Comparison of ENCODE assay signal across 21 cellular contexts in genomic region chr4:83096397-83096796, GRCh38. TPM values are rescaled to one million over a fixed set of nuclear protein-coding genes. Genes with fewer than 3 reads are reported as not detected.
A peak's percentile ranks its signal among the peaks of the same experiment; 100 is the strongest.
DNase-seq lines count a peak whose midpoint lies in the region; ATAC-seq, FAIRE-seq and TF ChIP-seq lines count a peak whose summit lies in the region.
"Had no signal": no experiment of that assay in that cellular context is flagged by ENCODE, and none has a peak within 500 bp of the region (broad histone marks: within the 10 kb centered on the region; RNA-seq: fewer than 3 reads in every experiment).

No MANE protein-coding gene starts in this region.

- no peak overlapping the region for H2BK12ac ChIP-seq in H1 (ENCODE audit: low read depth, low read length)

- H4K5ac ChIP-seq in H1 (ENCODE audit: insufficient read length, low read depth, low read length): no peak overlapping the region

- no peak overlapping the region for H4K91ac ChIP-seq in H1 (replicated peaks; ENCODE audit: insufficient read length, low read length)

- H4K8ac ChIP-seq in H1 (ENCODE audit: extremely low read depth, insufficient read depth, low read length): no peak overlapping the region

- H3K27ac ChIP-seq in Panc1 (ENCODE audit: low read length) (peak overlapping the region; percentile 12; the same call in 1 of the 2 replicates), H1 (ENCODE audit: low read depth, low read length) (no peak overlapping the region), left ventricle myocardium inferior (replicated peaks) (no peak overlapping the region)
- H3K27ac ChIP-seq: C4-2B, HL-60, SJSA1 had no signal

- intact Hi-C loops in Panc1 (cut with micrococcal nuclease; ENCODE audit: unreplicated experiment): no loop called here
- intact Hi-C loops in left ventricle myocardium inferior (cut with micrococcal nuclease): no loop called here

- no peak for DNase-seq in activated naive CD8-positive, alpha-beta T cell treated with anti-CD3 and anti-CD28 coated beads for 36 hours
- no peak for DNase-seq in Panc1 (ENCODE audit: low read depth, low spot score)
- no peak for DNase-seq in H1 (ENCODE audit: low read depth in 1 of 2, low spot score in 2 of 2)
- DNase-seq in stimulated activated naive B cell treated with anti-CD40 and anti-IgM and Interleukin-4, amounts not matched to agents 10 μg/mL and 1 μg/mL and 100 μg/mL, for 72 hours: no peak
- no peak for DNase-seq in left ventricle myocardium inferior
- DNase-seq in HTR-8/SVneo (ENCODE audit: insufficient read length, low spot score): no peak
- DNase-seq: Caco-2, EL, H9, KBM-7, NCI-H146, NCI-H2081, NCI-H510A, NCI-H774, PC-3 had no signal

- no peaks in the 10 kb centered on the region for H4K20me1 ChIP-seq in H1 (replicated peaks in 1 of 2; ENCODE audit: control insufficient read depth in 1 of 2, insufficient read depth in 2 of 2, low read length in 2 of 2)

- H3K4me3 ChIP-seq in Panc1 (ENCODE audit: low read depth in 2 of 2, low read length in 2 of 2): no peak overlapping the region
- no peak overlapping the region for H3K4me3 ChIP-seq in H1 (ENCODE audit: extremely low read depth in 1 of 4, insufficient read depth in 2 of 4, low read depth in 3 of 4, low read length in 4 of 4)
- H3K4me3 ChIP-seq in left ventricle myocardium inferior: no peak overlapping the region
- H3K4me3 ChIP-seq: SJSA1 had no signal

- CTCF ChIA-PET in Panc1 (lab: Charles Lee): no interaction called here
- CTCF ChIA-PET in H1 (lab: Charles Lee; ENCODE audit: partially characterized antibody): interaction anchor here (0.6 to 2.2 kb wide), 6 partner anchors 12 to 186 kb away, joined by 3 to 7 read pairs (median 4); no protein-coding TSS in a partner anchor

- POLR2A ChIA-PET in Panc1 (lab: Charles Lee) (interaction anchor here (0.6 kb wide), 1 partner anchor 11 kb away, joined by 7 read pairs; no protein-coding TSS in a partner anchor), H1 (lab: Charles Lee; ENCODE audit: partially characterized antibody) (no interaction called here)

- no peaks in the 10 kb centered on the region for H3K23me2 ChIP-seq in H1 (ENCODE audit: low read depth, low read length)

- H3K9ac ChIP-seq in H1 (replicated peaks in 1 of 4; ENCODE audit: extremely low read depth in 1 of 4, low read depth in 3 of 4, low read length in 3 of 4): no peak overlapping the region

- TF ChIP-seq POLR2A in H1 (IDR thresholded peaks at IDR 0.05; ENCODE audit: control extremely low read depth in 1 of 2, low read depth in 2 of 2, low read length in 2 of 2): no peak

- no peak overlapping the region for H2BK120ac ChIP-seq in H1 (replicated peaks; ENCODE audit: low read depth, low read length)

- H2AK5ac ChIP-seq in H1 (ENCODE audit: low read depth, low read length): no peak overlapping the region

- peaks cover 5% of the 10 kb centered on the region for H3K4me1 ChIP-seq in Panc1 (ENCODE audit: control insufficient read depth, insufficient read depth, low read length)
- H3K4me1 ChIP-seq in H1 (replicated peaks in 1 of 4; ENCODE audit: control insufficient read depth in 3 of 4, insufficient read depth in 4 of 4, low read length in 3 of 4): no peaks in the 10 kb centered on the region
- H3K4me1 ChIP-seq in left ventricle myocardium inferior: no peaks in the 10 kb centered on the region
- H3K4me1 ChIP-seq: Caco-2, SJSA1 had no signal

- H3K4me2 ChIP-seq in H1 (ENCODE audit: insufficient read depth in 1 of 2, low read depth in 2 of 2, low read length in 2 of 2): no peak overlapping the region

- H3K9me3 ChIP-seq in Panc1 (ENCODE audit: control insufficient read depth, insufficient read depth, low read depth, low read length): no peaks in the 10 kb centered on the region
- H3K9me3 ChIP-seq in H1 (ENCODE audit: insufficient read depth in 2 of 2, low read depth in 1 of 2, low read length in 1 of 2): no peaks in the 10 kb centered on the region
- no peaks in the 10 kb centered on the region for H3K9me3 ChIP-seq in left ventricle myocardium inferior (replicated peaks)
- H3K9me3 ChIP-seq: Caco-2, SJSA1 had no signal

- H2BK15ac ChIP-seq in H1 (ENCODE audit: low read length): no peak overlapping the region

- peaks cover 22% of the 10 kb centered on the region for H3K36me3 ChIP-seq in Panc1 (ENCODE audit: control insufficient read depth, insufficient read depth, low read length)
- no peaks in the 10 kb centered on the region for H3K36me3 ChIP-seq in H1 (ENCODE audit: control insufficient read depth in 2 of 4, insufficient read depth in 4 of 4, low read length in 3 of 4)
- H3K36me3 ChIP-seq in left ventricle myocardium inferior: no peaks in the 10 kb centered on the region

- no peak for TF ChIP-seq CTCF in Panc1 (IDR thresholded peaks at IDR 0.05)
- no peak for TF ChIP-seq CTCF in H1 (IDR thresholded peaks at IDR 0.05; ENCODE audit: control extremely low read depth in 1 of 3, insufficient read depth in 1 of 3, low read depth in 1 of 3, low read length in 3 of 3)
- TF ChIP-seq CTCF in left ventricle myocardium inferior (IDR thresholded peaks at IDR 0.05; ENCODE audit: borderline replicate concordance): no peak

- H3K4me1 Mint-ChIP-seq in activated naive CD8-positive, alpha-beta T cell (ENCODE audit: low read depth): peaks cover 66% of the 10 kb centered on the region
- H3K4me1 Mint-ChIP-seq in activated naive CD8-positive, alpha-beta T cell treated with anti-CD3 and anti-CD28 coated beads for 36 hours: peaks cover 47% of the 10 kb centered on the region
- H3K4me1 Mint-ChIP-seq in stimulated activated naive B cell treated with anti-CD40 and anti-IgM and Interleukin-4, amounts not matched to agents 10 μg/mL and 1 μg/mL and 100 μg/mL, for 72 hours: peaks cover 17 to 36% of the 10 kb centered on the region in 2 donors

- in situ Hi-C loops in Panc1 (cut with HindIII; ENCODE audit: low pct_unique_long_range_greater_than_20kb, low sequenced_read_pairs): no loop called here

- H3K36me3 Mint-ChIP-seq in activated naive CD8-positive, alpha-beta T cell: peaks cover 15% of the 10 kb centered on the region
- H3K36me3 Mint-ChIP-seq in activated naive CD8-positive, alpha-beta T cell treated with anti-CD3 and anti-CD28 coated beads for 36 hours: peaks cover 79% of the 10 kb centered on the region
- H3K36me3 Mint-ChIP-seq in stimulated activated naive B cell treated with anti-CD40 and anti-IgM and Interleukin-4, amounts not matched to agents 10 μg/mL and 1 μg/mL and 100 μg/mL, for 72 hours: peaks cover 23 to 59% of the 10 kb centered on the region in 2 donors

- 0 out of 2 replicates have a peak overlapping the region, but pooled peaks have one; percentile 49 for H2AFZ ChIP-seq in H1 (ENCODE audit: low read length)

- ATAC-seq in Panc1 (no peak), HG03432 (IDR thresholded peaks at IDR 0.05; ENCODE audit: unreplicated experiment) (no peak)
- no peak for ATAC-seq in stimulated activated naive B cell treated with anti-CD40 and anti-IgM and Interleukin-4, amounts not matched to agents 10 μg/mL and 1 μg/mL and 100 μg/mL, for 72 hours (replicated peaks)
- ATAC-seq: PC-3 had no signal

- 79% methylated on average over 2 of the region's 2 CpGs; no CpG with 5 or more reads in 1 of the 2 experiments for WGBS in H1 (ENCODE audit: extremely low coverage in 1 of 2, insufficient coverage in 1 of 2, insufficient read length in 1 of 2, insufficient replicate concordance in 2 of 2, low coverage in 1 of 2, low lambda C conversion rate in 2 of 2, missing lambda C conversion rate in 1 of 2), 2 experiments

- H3K23ac ChIP-seq in H1 (ENCODE audit: insufficient read length): no peak overlapping the region

- no peak overlapping the region for H3K14ac ChIP-seq in H1 (ENCODE audit: insufficient read length)

- FAIRE-seq in H1 (lab: Jason Lieb, UNC) (no peak), HTR-8/SVneo (lab: Jason Lieb, UNC) (no peak)
- FAIRE-seq: GM19239 had no signal

- no peaks in the 10 kb centered on the region for H3K9me3 Mint-ChIP-seq in activated naive CD8-positive, alpha-beta T cell (ENCODE audit: low read depth)
- H3K9me3 Mint-ChIP-seq in activated naive CD8-positive, alpha-beta T cell treated with anti-CD3 and anti-CD28 coated beads for 36 hours: peaks cover 8% of the 10 kb centered on the region
- H3K9me3 Mint-ChIP-seq in stimulated activated naive B cell treated with anti-CD40 and anti-IgM and Interleukin-4, amounts not matched to agents 10 μg/mL and 1 μg/mL and 100 μg/mL, for 72 hours: no peaks in the 10 kb centered on the region
- H3K9me3 Mint-ChIP-seq: H9 had no signal

- H3K18ac ChIP-seq in H1 (ENCODE audit: extremely low read depth, low read length): no peak overlapping the region

- no peak overlapping the region for H3K56ac ChIP-seq in H1 (replicated peaks; ENCODE audit: insufficient read length, low read depth, low read length)

- H3K79me1 ChIP-seq in H1 (ENCODE audit: low read depth, low read length): no peaks in the 10 kb centered on the region

- peak overlapping the region; percentile 88 for H3K27ac Mint-ChIP-seq in activated naive CD8-positive, alpha-beta T cell
- H3K27ac Mint-ChIP-seq in activated naive CD8-positive, alpha-beta T cell treated with anti-CD3 and anti-CD28 coated beads for 36 hours: no peak overlapping the region
- H3K27ac Mint-ChIP-seq in stimulated activated naive B cell treated with anti-CD40 and anti-IgM and Interleukin-4, amounts not matched to agents 10 μg/mL and 1 μg/mL and 100 μg/mL, for 72 hours: peak overlapping the region; percentile 51
- H3K27ac Mint-ChIP-seq: H9 had no signal

- no peak overlapping the region for H2BK20ac ChIP-seq in H1 (ENCODE audit: low read length)

- no peak overlapping the region for H3K4me3 Mint-ChIP-seq in activated naive CD8-positive, alpha-beta T cell
- H3K4me3 Mint-ChIP-seq in activated naive CD8-positive, alpha-beta T cell treated with anti-CD3 and anti-CD28 coated beads for 36 hours: no peak overlapping the region
- H3K4me3 Mint-ChIP-seq in stimulated activated naive B cell treated with anti-CD40 and anti-IgM and Interleukin-4, amounts not matched to agents 10 μg/mL and 1 μg/mL and 100 μg/mL, for 72 hours: no peak overlapping the region
- H3K4me3 Mint-ChIP-seq: H9 had no signal

- TF ChIP-seq RAD21 in H1 (IDR thresholded peaks at IDR 0.05 in 1 of 2, conservative IDR thresholded peaks at IDR 0.05 in 1 of 2; ENCODE audit: low read depth in 2 of 2, low read length in 2 of 2): no peak

- H3K79me2 ChIP-seq in H1 (ENCODE audit: control insufficient read depth in 1 of 2, insufficient read depth in 2 of 2, low read length in 2 of 2): no peaks in the 10 kb centered on the region

- BruUV-seq in Panc1 (replicated peaks; lab: Mats Ljungman, UMichigan): no TSS peak

- H3K27me3 ChIP-seq in Panc1 (ENCODE audit: control insufficient read depth, insufficient read depth, low read length) (no peaks in the 10 kb centered on the region), H1 (replicated peaks in 1 of 4; ENCODE audit: control insufficient read depth in 3 of 4, extremely low read depth in 1 of 4, insufficient read depth in 3 of 4, low read length in 3 of 4) (no peaks in the 10 kb centered on the region), left ventricle myocardium inferior (ENCODE audit: low read depth) (no peaks in the 10 kb centered on the region)
- H3K27me3 ChIP-seq: SJSA1 had no signal

- no peak for TF ChIP-seq EP300 in H1 (IDR thresholded peaks at IDR 0.05; ENCODE audit: borderline replicate concordance in 1 of 2, low read depth in 2 of 2, low read length in 2 of 2)

- H3K27me3 Mint-ChIP-seq in activated naive CD8-positive, alpha-beta T cell: no peaks in the 10 kb centered on the region
- no peaks in the 10 kb centered on the region for H3K27me3 Mint-ChIP-seq in activated naive CD8-positive, alpha-beta T cell treated with anti-CD3 and anti-CD28 coated beads for 36 hours
- H3K27me3 Mint-ChIP-seq in stimulated activated naive B cell treated with anti-CD40 and anti-IgM and Interleukin-4, amounts not matched to agents 10 μg/mL and 1 μg/mL and 100 μg/mL, for 72 hours: no peaks in the 10 kb centered on the region

- no peak overlapping the region for H2BK5ac ChIP-seq in H1 (ENCODE audit: low read depth, low read length)

- no peak overlapping the region for H3K4ac ChIP-seq in H1 (replicated peaks; ENCODE audit: insufficient read length, low read depth, low read length)

RNA-seq across cellular contexts. Expression of gene PLAC8, which starts 18.1 kb away (rescaled TPM):
- 100 to 1,000 TPM; 132 to 140 TPM for total RNA-seq in activated naive CD8-positive, alpha-beta T cell treated with anti-CD3 and anti-CD28 coated beads for 36 hours
- total RNA-seq in Panc1 (2021; ENCODE audit: unreplicated experiment): 154 TPM
- 87.6 TPM for polyA plus RNA-seq in Panc1 (2012; ENCODE audit: insufficient read length)
- total RNA-seq in H1 (2021; fragmentation: NEBNext Ultra II Directional; extraction: Animal tissue kit (Norgen Biotek cat#: 25700)): 0.80 and 1.1 TPM in 2 replicates
- polyA plus RNA-seq in H1 (2011; rRNA removed): 0.98 and 1.7 TPM in 2 replicates
- polyA plus RNA-seq in H1 (2011; cell fraction: cytosol; rRNA removed): 1.2 TPM
- 0.31 TPM for polyA plus RNA-seq in H1 (2011; cell fraction: nucleus; rRNA removed)
- 0.62 to 0.93 TPM (median 0.78 TPM) in 3 of 4 replicates, not detected in the other for polyA plus RNA-seq in H1 (2012, experiment 1 of 2)
- 0.75 TPM for polyA plus RNA-seq in H1 (2012, experiment 2 of 2)
- polyA plus RNA-seq in H1 (2013, experiment 1 of 2): 0.71 TPM
- polyA plus RNA-seq in H1 (2013, experiment 2 of 2): 0.59 TPM
- 0.95 and 1.6 TPM in 2 replicates for polyA minus RNA-seq in H1 (2011; rRNA and poly(A)+ RNA removed)
- not detected for polyA minus RNA-seq in H1 (2011; cell fraction: cytosol; rRNA and poly(A)+ RNA removed)
- 0.90 TPM for polyA minus RNA-seq in H1 (2011; cell fraction: nucleus; rRNA and poly(A)+ RNA removed)
- total RNA-seq in left ventricle myocardium inferior: 1.5 TPM

Comparison
In these comparisons a context has a peak if more than half of its experiments do, and no peak if none do; other contexts are left out.
1. RNA of gene PLAC8, which starts 18.1 kb away (total RNA-seq): 154 TPM in Panc1 (single experiment) and 132 to 140 TPM in activated naive CD8-positive, alpha-beta T cell treated with anti-CD3 and anti-CD28 coated beads for 36 hours; 1.5 TPM in left ventricle myocardium inferior (single experiment) and 0.80 to 1.1 TPM in H1; every median in the first group is over 10 times any median in the second.